Comparison of ENCODE assay signal across 19 cellular contexts in genomic region chr2:19684516-19684915, GRCh38.
"Had no signal": no experiment of that assay in that cellular context is flagged by ENCODE, and none has a peak within 500 bp of the region (broad histone marks: within the 10 kb centered on the region; RNA-seq: fewer than 3 reads in every experiment).

No MANE protein-coding gene starts in this region.

- H3K27ac Mint-ChIP-seq: immature natural killer cell, mesothelial cell of epicardium had no signal

- H3K4me2 ChIP-seq: hepatocyte had no signal

- H3K36me3 Mint-ChIP-seq: immature natural killer cell, mesothelial cell of epicardium had no signal

- ATAC-seq: foreskin keratinocyte, gastroesophageal sphincter, heart left ventricle, left cardiac atrium, left lung, left ventricle myocardium superior, lower lobe of right lung, mucosa of descending colon had no signal

- H3K9me3 ChIP-seq: colonic mucosa, esophagus muscularis mucosa, gastroesophageal sphincter, left lung, lower lobe of right lung, mucosa of descending colon had no signal

- H3K79me2 ChIP-seq: hepatocyte had no signal

- DNase-seq: colonic mucosa; dermis blood vessel endothelial cell; dorsolateral prefrontal cortex; effector CD4-positive, alpha-beta T cell; effector memory CD4-positive, alpha-beta T cell; foreskin keratinocyte; heart left ventricle; hypothalamus; immature natural killer cell; left cardiac atrium; left lung; left ventricle myocardium superior; lower lobe of right lung; mesenchymal stem cell; mucosa of descending colon had no signal

- H3K4me1 ChIP-seq: colonic mucosa, foreskin keratinocyte, left lung, lower lobe of right lung had no signal

- H3K4me1 Mint-ChIP-seq: immature natural killer cell, mesothelial cell of epicardium had no signal

- H3K4me3 Mint-ChIP-seq: immature natural killer cell, mesothelial cell of epicardium had no signal

- H3K27ac ChIP-seq: colonic mucosa, dorsolateral prefrontal cortex, esophagus muscularis mucosa, foreskin keratinocyte, gastroesophageal sphincter, heart left ventricle, hepatocyte, left lung, lower lobe of right lung had no signal

- H3K9me3 Mint-ChIP-seq: mesothelial cell of epicardium had no signal

- H3K27me3 ChIP-seq: colonic mucosa, esophagus muscularis mucosa, gastroesophageal sphincter, heart left ventricle, hepatocyte, left lung had no signal

- H2AFZ ChIP-seq: hepatocyte had no signal
